2 cellular contexts compared by ENCODE assay signal in the genomic region with DNA sequence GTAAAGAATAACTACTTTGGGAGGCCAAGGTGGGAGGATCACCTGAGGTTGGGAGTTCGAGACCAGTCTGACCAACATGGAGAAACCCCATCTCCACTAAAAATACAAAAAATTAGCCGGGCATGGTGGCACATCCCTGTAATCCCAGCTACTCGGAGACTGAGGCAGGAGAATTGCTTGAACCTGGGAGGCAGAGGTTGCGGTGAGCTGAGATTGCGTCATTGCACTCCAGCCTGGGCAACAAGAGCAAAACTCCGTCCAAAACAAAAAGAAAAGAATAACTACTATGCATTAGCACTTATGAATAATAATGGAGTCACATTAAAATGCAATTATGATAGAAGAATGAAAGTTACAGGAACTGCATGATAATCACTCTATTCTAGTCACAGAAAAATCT. TPM values are rescaled to one million over a fixed set of nuclear protein-coding genes. Genes with fewer than 3 reads are reported as not detected.
"Had no signal": no experiment of that assay in that cellular context is flagged by ENCODE, and none has a peak within 500 bp of the region (broad histone marks: within the 10 kb centered on the region; RNA-seq: fewer than 3 reads in every experiment).

No MANE protein-coding gene starts in this region.

RNA-seq across cellular contexts. Expression of gene ENDOU, which starts 57.4 kb away (rescaled TPM):
- total RNA-seq: temporal lobe, urinary bladder had no signal
